In the genomic region with DNA sequence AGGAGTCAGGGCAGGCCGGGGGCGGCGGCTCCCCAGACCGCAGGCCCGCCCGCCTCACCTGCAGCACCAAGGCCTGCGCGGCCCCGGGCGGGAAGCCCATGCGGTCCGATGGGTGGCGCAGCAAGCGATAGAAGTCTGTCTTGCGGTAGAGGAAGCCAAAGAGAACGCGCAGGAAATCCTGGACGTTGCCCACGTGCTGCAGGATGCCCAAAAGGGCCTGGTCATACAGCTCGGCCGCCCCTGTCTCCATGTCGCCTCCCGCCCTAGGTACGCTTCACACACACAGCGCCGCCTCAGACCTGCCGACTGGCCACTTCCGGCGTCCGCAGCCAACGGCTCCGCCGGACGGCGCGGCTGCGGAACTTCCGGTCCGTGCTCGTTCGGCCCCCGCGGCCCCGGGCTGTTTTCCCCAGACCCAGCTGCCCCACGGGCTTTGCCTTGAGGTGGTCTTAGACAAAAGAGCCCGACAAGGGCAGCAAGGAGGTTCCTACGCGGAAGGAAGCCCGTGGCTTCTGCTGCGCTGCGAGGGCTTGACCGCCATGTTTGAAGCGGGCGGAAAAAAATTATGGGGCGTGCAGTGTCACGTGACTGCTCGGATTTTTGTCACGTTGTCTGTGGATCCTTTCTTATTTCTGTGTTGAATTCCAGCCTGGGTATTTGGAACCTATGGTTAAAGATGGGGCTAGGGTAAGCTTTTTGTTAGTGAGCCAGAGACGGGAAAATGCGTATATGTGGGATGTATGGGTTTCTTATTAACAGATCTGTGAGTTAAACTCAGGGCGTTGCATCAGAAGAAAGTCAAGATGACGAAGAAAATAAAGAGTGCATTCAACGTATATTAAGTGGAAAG, we compare ENCODE assay signal across 8 cellular contexts. TPM values are rescaled to one million over a fixed set of nuclear protein-coding genes. Genes with fewer than 3 reads are reported as not detected.
A peak's percentile ranks its signal among the peaks of the same experiment; 100 is the strongest.
DNase-seq lines count a peak whose midpoint lies in the region; ATAC-seq and TF ChIP-seq lines count a peak whose summit lies in the region.

A gene (minus strand): TSS at position 308 of the 850 bp plus-strand sequence. CDS start 58 bp downstream, at position 250.

- H3K4me1 Mint-ChIP-seq in activated T-helper 1 cell treated with anti-CD3 and anti-CD28 coated beads, Interleukin-12 subunit alpha, Interleukin-12 subunit beta, Interleukin-2, Interleukin-4 antibody, amounts not matched to agents 30 ng/mL and 10 ng/mL and 1 ng/mL, durations not matched to agents 14 hours and 24 hours and 36 hours (ENCODE audit: low read depth): peaks cover 44% of the 10 kb centered on the region
- H3K4me1 Mint-ChIP-seq in naive thymus-derived CD8-positive, alpha-beta T cell: peaks cover 30 to 51% (median 48%) of the 10 kb centered on the region in 4 donors

- peak; percentile 41 for TF ChIP-seq CTCF in DND-41 (IDR thresholded peaks at IDR 0.05; ENCODE audit: borderline replicate concordance, extremely low read depth, low read length, poor library complexity, severe bottlenecking)
- peak in 1 of 6 experiments; percentile 1 for TF ChIP-seq CTCF in Peyer's patch (IDR thresholded peaks at IDR 0.05)
- TF ChIP-seq CTCF in fibroblast of mammary gland (conservative IDR thresholded peaks at IDR 0.05; ENCODE audit: control insufficient read depth, insufficient read depth, low read depth, low read length): no peak

- POLR2A ChIA-PET in naive thymus-derived CD8-positive, alpha-beta T cell (lab: Charles Lee): interaction anchor here (0.6 to 3.7 kb wide), 28 partner anchors 8 to 1578 kb away, joined by 3 to 37 read pairs (median 4); a partner anchor contains a TSS

- H3K36me3 Mint-ChIP-seq in activated T-helper 1 cell treated with anti-CD3 and anti-CD28 coated beads, Interleukin-12 subunit alpha, Interleukin-12 subunit beta, Interleukin-2, Interleukin-4 antibody, amounts not matched to agents 30 ng/mL and 10 ng/mL and 1 ng/mL, durations not matched to agents 14 hours and 24 hours and 36 hours (ENCODE audit: low read depth): peaks cover 22% of the 10 kb centered on the region
- peaks cover 0 to 19% (median 0%) of the 10 kb centered on the region in 3 donors for H3K36me3 Mint-ChIP-seq in naive thymus-derived CD8-positive, alpha-beta T cell

- H3K9ac ChIP-seq in DND-41 (ENCODE audit: low read depth, low read length): peak within 1 kb of the TSS; percentile 89

- H3K27me3 ChIP-seq in DND-41 (ENCODE audit: insufficient read depth, low read length, poor library complexity): no peaks in the 10 kb centered on the region
- H3K27me3 ChIP-seq in Peyer's patch: no peaks in the 10 kb centered on the region

- no peaks in the 10 kb centered on the region for H4K20me1 ChIP-seq in DND-41 (ENCODE audit: insufficient read depth, low read length)

- peak within 1 kb of the TSS; percentile 88 for H3K4me3 Mint-ChIP-seq in activated T-helper 1 cell treated with anti-CD3 and anti-CD28 coated beads, Interleukin-12 subunit alpha, Interleukin-12 subunit beta, Interleukin-2, Interleukin-4 antibody, amounts not matched to agents 30 ng/mL and 10 ng/mL and 1 ng/mL, durations not matched to agents 14 hours and 24 hours and 36 hours
- peak within 1 kb of the TSS; percentile 83 to 99 (median 94) for H3K4me3 Mint-ChIP-seq in naive thymus-derived CD8-positive, alpha-beta T cell

- intact Hi-C loops in activated T-helper 1 cell treated with anti-CD3 and anti-CD28 coated beads, Interleukin-12 subunit alpha, Interleukin-12 subunit beta, Interleukin-2, Interleukin-4 antibody, amounts not matched to agents 30 ng/mL and 10 ng/mL and 1 ng/mL, durations not matched to agents 14 hours and 24 hours and 36 hours (cut with micrococcal nuclease): loop anchor here (1.0 to 10.0 kb wide), 9 partner anchors 13 to 586 kb away; a partner anchor contains a TSS

- H3K27ac ChIP-seq in DND-41 (ENCODE audit: low read length): peak within 1 kb of the TSS; percentile 89
- H3K27ac ChIP-seq in KOPT-K1 (ENCODE audit: low read depth, low read length, poor library complexity, severe bottlenecking): peak within 1 kb of the TSS; percentile 90
- peak within 1 kb of the TSS; percentile 92 to 98 (median 96) for H3K27ac ChIP-seq in Peyer's patch

- H3K9me3 ChIP-seq in DND-41 (ENCODE audit: insufficient read depth, low read length, severe bottlenecking) (no peaks in the 10 kb centered on the region), KOPT-K1 (ENCODE audit: insufficient read depth, low read length, poor library complexity, severe bottlenecking) (no peaks in the 10 kb centered on the region), Peyer's patch (no peaks in the 10 kb centered on the region)

- peaks cover 5% of the 10 kb centered on the region for H3K36me3 ChIP-seq in DND-41 (ENCODE audit: insufficient read depth, low read length)
- peaks cover 5% of the 10 kb centered on the region; the same call in 1 of the 2 replicates for H3K36me3 ChIP-seq in KOPT-K1 (ENCODE audit: insufficient read depth, low read length)
- no peaks in the 10 kb centered on the region for H3K36me3 ChIP-seq in Peyer's patch

- H3K4me2 ChIP-seq in DND-41 (ENCODE audit: insufficient read depth, low read length): peak within 1 kb of the TSS; percentile 92

- peaks cover 27% of the 10 kb centered on the region for H3K4me1 ChIP-seq in DND-41 (ENCODE audit: insufficient read depth, low read length)
- H3K4me1 ChIP-seq in Peyer's patch: peaks cover 0 to 23% (median 7%) of the 10 kb centered on the region in 4 donors

- peaks cover 41% of the 10 kb centered on the region for H3K79me2 ChIP-seq in DND-41 (ENCODE audit: insufficient read depth, low read length)

- ATAC-seq in DND-41 (ENCODE audit: insufficient read depth, low read depth) (peak; percentile 79), GM21786 (IDR thresholded peaks at IDR 0.05; ENCODE audit: unreplicated experiment) (peak; percentile 93)
- peak; percentile 80 to 81 for ATAC-seq in naive thymus-derived CD8-positive, alpha-beta T cell

- H3K4me3 ChIP-seq in DND-41 (ENCODE audit: low read depth in 1 of 2, low read length in 2 of 2) (peak within 1 kb of the TSS; percentile 73 to 79), Peyer's patch (peak within 1 kb of the TSS; percentile 86 to 98 (median 88)), fibroblast of mammary gland (ENCODE audit: control insufficient read depth, low read depth, low read length) (peak within 1 kb of the TSS; percentile 89)

- H3K27me3 Mint-ChIP-seq in activated T-helper 1 cell treated with anti-CD3 and anti-CD28 coated beads, Interleukin-12 subunit alpha, Interleukin-12 subunit beta, Interleukin-2, Interleukin-4 antibody, amounts not matched to agents 30 ng/mL and 10 ng/mL and 1 ng/mL, durations not matched to agents 14 hours and 24 hours and 36 hours (ENCODE audit: insufficient read depth): no peaks in the 10 kb centered on the region
- H3K27me3 Mint-ChIP-seq in naive thymus-derived CD8-positive, alpha-beta T cell: peaks cover 0 to 5% (median 2%) of the 10 kb centered on the region in 5 donors

- DNase-seq in DND-41: peak; percentile 87
- peak; percentile 83 to 92 (median 92) for DNase-seq in Peyer's patch
- DNase-seq in activated T-helper 1 cell treated with anti-CD3 and anti-CD28 coated beads, Interleukin-12 subunit alpha, Interleukin-12 subunit beta, Interleukin-2, Interleukin-4 antibody, amounts not matched to agents 30 ng/mL and 10 ng/mL and 1 ng/mL, durations not matched to agents 14 hours and 24 hours and 36 hours (ENCODE audit: low spot score): peak; percentile 73
- DNase-seq in fibroblast of mammary gland (ENCODE audit: low read depth): peak; percentile 80
- DNase-seq in naive thymus-derived CD8-positive, alpha-beta T cell: peak; percentile 57 to 89 (median 82)
- peak; percentile 76 for DNase-seq in stimulated activated naive CD4-positive, alpha-beta T cell treated with Interleukin-2 at 50 U/mL for 16 hours (lab: John Stamatoyannopoulos, UW)

- peak; percentile 36 to 47 for TF ChIP-seq POLR2A in Peyer's patch (IDR thresholded peaks at IDR 0.05)

- peak within 1 kb of the TSS; percentile 93 for H3K27ac Mint-ChIP-seq in activated T-helper 1 cell treated with anti-CD3 and anti-CD28 coated beads, Interleukin-12 subunit alpha, Interleukin-12 subunit beta, Interleukin-2, Interleukin-4 antibody, amounts not matched to agents 30 ng/mL and 10 ng/mL and 1 ng/mL, durations not matched to agents 14 hours and 24 hours and 36 hours
- peak within 1 kb of the TSS; percentile 89 to 100 (median 97) for H3K27ac Mint-ChIP-seq in naive thymus-derived CD8-positive, alpha-beta T cell

- H3K9me3 Mint-ChIP-seq in activated T-helper 1 cell treated with anti-CD3 and anti-CD28 coated beads, Interleukin-12 subunit alpha, Interleukin-12 subunit beta, Interleukin-2, Interleukin-4 antibody, amounts not matched to agents 30 ng/mL and 10 ng/mL and 1 ng/mL, durations not matched to agents 14 hours and 24 hours and 36 hours: no peaks in the 10 kb centered on the region
- H3K9me3 Mint-ChIP-seq in naive thymus-derived CD8-positive, alpha-beta T cell: no peaks in the 10 kb centered on the region

- peak within 1 kb of the TSS; percentile 95 for H2AFZ ChIP-seq in DND-41 (ENCODE audit: low read depth, low read length)

RNA-seq across cellular contexts. Expression of the gene that starts here (rescaled TPM):
- 10 to 100 TPM; 32.9 to 61.9 (median 44.1) TPM for total RNA-seq in Peyer's patch
- total RNA-seq in activated T-helper 1 cell treated with anti-CD3 and anti-CD28 coated beads, Interleukin-12 subunit alpha, Interleukin-12 subunit beta, Interleukin-2, Interleukin-4 antibody, amounts not matched to agents 30 ng/mL and 10 ng/mL and 1 ng/mL, durations not matched to agents 14 hours and 24 hours and 36 hours: 77.9 and 83.1 TPM in 2 replicates
- 100 to 1,000 TPM; 111 to 118 TPM for total RNA-seq in naive thymus-derived CD8-positive, alpha-beta T cell
- 10 to 100 TPM; 54.6 to 69.4 (median 59.6) TPM for polyA plus RNA-seq in naive thymus-derived CD8-positive, alpha-beta T cell

Comparison
In these comparisons a context has a peak if more than half of its experiments do, and no peak if none do; other contexts are left out.
1. Peak in every context shown above with its lines: DNase-seq, ATAC-seq, H3K4me3 ChIP-seq and H3K27ac ChIP-seq.